25 cellular contexts compared by ENCODE assay signal in the genomic region with DNA sequence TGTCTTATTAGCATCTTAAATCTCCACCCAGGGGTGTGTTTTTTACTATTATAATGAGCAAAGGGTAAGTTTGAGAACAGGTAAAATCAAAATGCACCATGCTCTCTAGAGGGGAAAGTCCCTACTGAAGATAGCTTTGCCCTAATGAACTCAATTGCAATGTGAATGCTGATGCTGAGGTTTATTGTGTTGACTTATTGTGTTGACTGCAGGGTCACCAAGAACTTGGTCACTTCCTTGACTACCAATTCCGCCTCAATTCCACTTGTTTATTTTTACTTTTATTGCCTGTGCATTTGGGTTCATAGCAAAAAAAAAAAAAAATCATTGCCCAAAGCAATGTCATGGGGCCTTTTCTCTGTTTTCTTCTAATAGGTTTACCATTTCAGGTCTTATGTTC.
"Had no signal": no experiment of that assay in that cellular context is flagged by ENCODE, and none has a peak within 500 bp of the region (broad histone marks: within the 10 kb centered on the region; RNA-seq: fewer than 3 reads in every experiment).

No MANE protein-coding gene starts in this region.

- H3K27ac Mint-ChIP-seq: IgD-negative memory B cell had no signal

- H3K4me3 Mint-ChIP-seq: IgD-negative memory B cell had no signal

- H3K4me2 ChIP-seq: KMS-11, SK-N-SH had no signal

- H3K27ac ChIP-seq: KMS-11, RWPE1 had no signal

- H3K4me3 ChIP-seq: K562 had no signal

- H3K9ac ChIP-seq: KMS-11, SK-N-SH had no signal

- ATAC-seq: K562, Panc1 had no signal

- DNase-seq: Kasumi-1, MV-4-11, NCI-H1048, NCI-H1105 treated with DMSO at 0.1 percent for 48 hours, NCI-H1417 treated with DMSO at 0.1 percent for 48 hours, NCI-H146, NCI-H1694 treated with DMSO at 0.1 percent for 48 hours, NCI-H1930, NCI-H2081, NCI-H2107, NCI-H226, NCI-H446, NCI-H510A, NCI-H524 treated with DMSO at 0.1 percent for 48 hours, NCI-H69, NCI-H774, SHP77, SK-N-SH, SW 1271 had no signal

- FAIRE-seq: HTR-8/SVneo, K562 had no signal

- H3K9me3 ChIP-seq: SK-N-SH had no signal
